ENCODE assay signal across 19 cellular contexts in the genomic region with DNA sequence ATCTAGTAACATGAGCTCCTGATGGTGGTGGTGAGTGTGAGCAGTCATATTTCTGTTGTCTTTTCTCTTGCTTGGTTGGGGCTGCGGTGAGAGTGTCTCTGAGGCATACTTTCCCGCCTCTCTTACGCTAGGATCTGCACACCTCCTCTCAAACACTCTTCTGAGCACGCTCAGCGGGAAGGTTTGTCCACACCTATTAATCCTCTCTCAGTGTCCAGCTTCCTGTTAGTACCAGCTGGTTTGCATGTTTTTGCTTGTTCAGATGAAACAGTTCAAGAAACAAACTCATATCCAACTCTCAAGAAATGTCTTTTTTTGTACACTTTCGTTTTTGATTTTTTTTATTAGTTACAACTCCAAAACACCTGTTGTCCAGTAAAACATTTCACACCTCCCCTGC.
A peak's percentile ranks its signal among the peaks of the same experiment; 100 is the strongest.
DNase-seq lines count a peak whose midpoint lies in the region; ATAC-seq and TF ChIP-seq lines count a peak whose summit lies in the region.
"Had no signal": no experiment of that assay in that cellular context is flagged by ENCODE, and none has a peak within 500 bp of the region (broad histone marks: within the 10 kb centered on the region; RNA-seq: fewer than 3 reads in every experiment).

No MANE protein-coding gene starts in this region.

- peaks cover 3% of the 10 kb centered on the region for H3K36me3 ChIP-seq in CD4-positive, CD25-positive, alpha-beta regulatory T cell (ENCODE audit: control insufficient read depth, insufficient read depth, low read length)
- H3K36me3 ChIP-seq in CD8-positive, alpha-beta memory T cell (ENCODE audit: insufficient read depth, low read length), result no peaks in the 10 kb centered on the region

- intact Hi-C loops in Calu3 (cut with micrococcal nuclease; ENCODE audit: unreplicated experiment), result no loop called here

- H3K4me3 Mint-ChIP-seq in CD4-positive, CD25-positive, alpha-beta regulatory T cell, result no peak overlapping the region
- peak overlapping the region in 2 of 7 donors; percentile 19 to 29 for H3K4me3 Mint-ChIP-seq in CD8-positive, alpha-beta memory T cell
- H3K4me3 Mint-ChIP-seq in Calu3 (ENCODE audit: low read depth, unreplicated experiment) (no peak overlapping the region), glutamatergic neuron (ENCODE audit: unreplicated experiment) (no peak overlapping the region)
- H3K4me3 Mint-ChIP-seq: CD14-positive monocyte, GM23338 had no signal

- peaks cover 0 to 6% (median 0%) of the 10 kb centered on the region in 4 donors for H3K4me1 Mint-ChIP-seq in CD4-positive, CD25-positive, alpha-beta regulatory T cell
- H3K4me1 Mint-ChIP-seq in CD8-positive, alpha-beta memory T cell, result peaks cover 8 to 43% (median 24%) of the 10 kb centered on the region in 3 donors
- H3K4me1 Mint-ChIP-seq in Calu3 (ENCODE audit: low read depth, unreplicated experiment) (no peaks in the 10 kb centered on the region), glutamatergic neuron (ENCODE audit: low read depth, unreplicated experiment) (peaks cover 28% of the 10 kb centered on the region)
- H3K4me1 Mint-ChIP-seq: CD14-positive monocyte had no signal

- BruUV-seq in Calu3 (replicated peaks; lab: Mats Ljungman, UMichigan), result no TSS peak

- H3K27ac Mint-ChIP-seq in CD4-positive, CD25-positive, alpha-beta regulatory T cell, result peak overlapping the region in 2 of 3 donors; percentile 20 to 53
- H3K27ac Mint-ChIP-seq in CD8-positive, alpha-beta memory T cell, result peak overlapping the region in 6 of 8 donors; percentile 5 to 82 (median 64)
- H3K27ac Mint-ChIP-seq in Calu3 (ENCODE audit: unreplicated experiment) (no peak overlapping the region), glutamatergic neuron (ENCODE audit: unreplicated experiment) (no peak overlapping the region)
- H3K27ac Mint-ChIP-seq: GM23338 had no signal

- H3K36me3 Mint-ChIP-seq in CD4-positive, CD25-positive, alpha-beta regulatory T cell, result peaks cover 49% of the 10 kb centered on the region
- H3K36me3 Mint-ChIP-seq in CD8-positive, alpha-beta memory T cell, result peaks cover 7 to 52% (median 15%) of the 10 kb centered on the region in 3 donors
- H3K36me3 Mint-ChIP-seq in Calu3 (ENCODE audit: insufficient read depth, unreplicated experiment) (peaks cover 4% of the 10 kb centered on the region), glutamatergic neuron (ENCODE audit: unreplicated experiment) (peaks cover 6% of the 10 kb centered on the region)

- no peak overlapping the region for H3K27ac ChIP-seq in CD4-positive, CD25-positive, alpha-beta regulatory T cell (ENCODE audit: insufficient read depth, low read length, poor library complexity, severe bottlenecking)
- H3K27ac ChIP-seq in CD8-positive, alpha-beta memory T cell (ENCODE audit: low read depth, low read length), result no peak overlapping the region

- no peaks in the 10 kb centered on the region for H3K27me3 Mint-ChIP-seq in CD4-positive, CD25-positive, alpha-beta regulatory T cell
- peaks cover 0 to 2% of the 10 kb centered on the region in 2 donors for H3K27me3 Mint-ChIP-seq in CD8-positive, alpha-beta memory T cell
- H3K27me3 Mint-ChIP-seq in Calu3 (ENCODE audit: unreplicated experiment) (no peaks in the 10 kb centered on the region), glutamatergic neuron (ENCODE audit: unreplicated experiment) (peaks cover 12% of the 10 kb centered on the region)

- ATAC-seq in CD4-positive, CD25-positive, alpha-beta regulatory T cell (ENCODE audit: low read depth in 2 of 2), result no peak
- ATAC-seq in HG02798 (IDR thresholded peaks at IDR 0.05; ENCODE audit: poor library complexity, unreplicated experiment), result no peak
- ATAC-seq: GM23338, HCT116, K562, PC-3 had no signal

- POLR2A ChIA-PET in CD8-positive, alpha-beta memory T cell (lab: Charles Lee), result no interaction called here

- CTCF ChIA-PET in CD8-positive, alpha-beta memory T cell (lab: Charles Lee), result interaction anchor here (2.4 kb wide), 1 partner anchor 16 kb away, joined by 9 read pairs; no protein-coding TSS in a partner anchor
- CTCF ChIA-PET in Calu3 (lab: Charles Lee), result interaction anchor here (0.6 kb wide), 1 partner anchor 977 kb away, joined by 3 read pairs; no protein-coding TSS in a partner anchor

- no peak for TF ChIP-seq CTCF in epithelial cell of esophagus (IDR thresholded peaks at IDR 0.05; ENCODE audit: insufficient read depth, low read depth, low read length, missing control alignments)
- TF ChIP-seq CTCF in Calu3 (IDR thresholded peaks at IDR 0.05; ENCODE audit: unreplicated experiment), result no peak
- TF ChIP-seq CTCF in glutamatergic neuron (IDR thresholded peaks at IDR 0.05; ENCODE audit: partially characterized antibody, unreplicated experiment), result no peak

- no peak for DNase-seq in CD4-positive, CD25-positive, alpha-beta regulatory T cell
- DNase-seq in CD8-positive, alpha-beta memory T cell, result no peak
- DNase-seq in NCI-H510A treated with DMSO at 0.1 percent for 48 hours (lab: John Stamatoyannopoulos, UW), result peak; percentile 77
- DNase-seq in epithelial cell of esophagus (ENCODE audit: low read depth), result peak; percentile 59
- DNase-seq in Calu3, result no peak
- no peak for DNase-seq in glutamatergic neuron
- DNase-seq: ACHN, AML-193, DMS79 treated with DMSO at 0.1 percent for 48 hours, NCI-H146, NCI-H345, NCI-H82, PC-3, SW 1271 had no signal

- H3K27me3 ChIP-seq in CD4-positive, CD25-positive, alpha-beta regulatory T cell (ENCODE audit: control insufficient read depth, insufficient read depth, low read length), result no peaks in the 10 kb centered on the region
- H3K27me3 ChIP-seq in CD8-positive, alpha-beta memory T cell (ENCODE audit: insufficient read depth, low read length, poor library complexity, severe bottlenecking), result no peaks in the 10 kb centered on the region

- no peaks in the 10 kb centered on the region for H3K9me3 Mint-ChIP-seq in CD4-positive, CD25-positive, alpha-beta regulatory T cell
- H3K9me3 Mint-ChIP-seq in CD8-positive, alpha-beta memory T cell, result no peaks in the 10 kb centered on the region
- no peaks in the 10 kb centered on the region for H3K9me3 Mint-ChIP-seq in Calu3 (ENCODE audit: low read depth, unreplicated experiment)
- H3K9me3 Mint-ChIP-seq in glutamatergic neuron (ENCODE audit: unreplicated experiment), result peaks cover 20% of the 10 kb centered on the region
- H3K9me3 Mint-ChIP-seq: CD14-positive monocyte, GM23338 had no signal

- no peak overlapping the region for H3K4me3 ChIP-seq in CD4-positive, CD25-positive, alpha-beta regulatory T cell (ENCODE audit: low read depth, low read length)
- no peak overlapping the region for H3K4me3 ChIP-seq in CD8-positive, alpha-beta memory T cell (ENCODE audit: low read length)
- no peak overlapping the region for H3K4me3 ChIP-seq in epithelial cell of esophagus (ENCODE audit: low read length)
- H3K4me3 ChIP-seq: GM23338, K562 had no signal

- no peaks in the 10 kb centered on the region for H3K9me3 ChIP-seq in CD4-positive, CD25-positive, alpha-beta regulatory T cell (ENCODE audit: control insufficient read depth in 2 of 2, low read length in 2 of 2)
- no peaks in the 10 kb centered on the region for H3K9me3 ChIP-seq in CD8-positive, alpha-beta memory T cell (ENCODE audit: low read length)

- H3K4me1 ChIP-seq in CD4-positive, CD25-positive, alpha-beta regulatory T cell (ENCODE audit: control insufficient read depth, insufficient read depth, low read length, poor library complexity, severe bottlenecking), result no peaks in the 10 kb centered on the region
- H3K4me1 ChIP-seq in CD8-positive, alpha-beta memory T cell (ENCODE audit: insufficient read depth, low read length), result no peaks in the 10 kb centered on the region

Comparison
In these comparisons a context has a peak if more than half of its experiments do, and no peak if none do; other contexts are left out.
1. DNase-seq: peak in NCI-H510A treated with DMSO at 0.1 percent for 48 hours (single experiment) and epithelial cell of esophagus (single experiment); none in CD4-positive, CD25-positive, alpha-beta regulatory T cell (0 of 3), CD8-positive, alpha-beta memory T cell (0 of 5), Calu3 (single experiment) and glutamatergic neuron (single experiment).
2. H3K27ac Mint-ChIP-seq: peak in CD4-positive, CD25-positive, alpha-beta regulatory T cell (2 of 3) and CD8-positive, alpha-beta memory T cell (6 of 8); none in Calu3 (single experiment) and glutamatergic neuron (single experiment).